In genomic region chr14:77320238-77320935, GRCh38 we compare ENCODE assay signal across 8 cellular contexts. TPM values are rescaled to one million over a fixed set of nuclear protein-coding genes. Genes with fewer than 3 reads are reported as not detected.
DNase-seq lines count a peak whose midpoint lies in the region; ATAC-seq, FAIRE-seq and TF ChIP-seq lines count a peak whose summit lies in the region.

A gene with protein sequence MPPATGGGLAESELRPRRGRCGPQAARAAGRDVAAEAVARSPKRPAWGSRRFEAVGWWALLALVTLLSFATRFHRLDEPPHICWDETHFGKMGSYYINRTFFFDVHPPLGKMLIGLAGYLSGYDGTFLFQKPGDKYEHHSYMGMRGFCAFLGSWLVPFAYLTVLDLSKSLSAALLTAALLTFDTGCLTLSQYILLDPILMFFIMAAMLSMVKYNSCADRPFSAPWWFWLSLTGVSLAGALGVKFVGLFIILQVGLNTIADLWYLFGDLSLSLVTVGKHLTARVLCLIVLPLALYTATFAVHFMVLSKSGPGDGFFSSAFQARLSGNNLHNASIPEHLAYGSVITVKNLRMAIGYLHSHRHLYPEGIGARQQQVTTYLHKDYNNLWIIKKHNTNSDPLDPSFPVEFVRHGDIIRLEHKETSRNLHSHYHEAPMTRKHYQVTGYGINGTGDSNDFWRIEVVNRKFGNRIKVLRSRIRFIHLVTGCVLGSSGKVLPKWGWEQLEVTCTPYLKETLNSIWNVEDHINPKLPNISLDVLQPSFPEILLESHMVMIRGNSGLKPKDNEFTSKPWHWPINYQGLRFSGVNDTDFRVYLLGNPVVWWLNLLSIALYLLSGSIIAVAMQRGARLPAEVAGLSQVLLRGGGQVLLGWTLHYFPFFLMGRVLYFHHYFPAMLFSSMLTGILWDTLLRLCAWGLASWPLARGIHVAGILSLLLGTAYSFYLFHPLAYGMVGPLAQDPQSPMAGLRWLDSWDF (minus strand): TSS chr14:77320883. CDS start chr14:77320681, 202 bp downstream.

- peak; percentile 54 for TF ChIP-seq RAD21 in HepG2 (CRISPR knock-in tag; IDR thresholded peaks at IDR 0.05)

- in situ Hi-C loops in HepG2 (cut with HindIII; ENCODE audit: extremely low pct_ligation_motif_present, low pct_unique_long_range_greater_than_20kb) = no loop called here

- intact Hi-C loops in HepG2 (cut with micrococcal nuclease; ENCODE audit: unreplicated experiment) = loop anchor here (1.0 to 5.0 kb wide), 3 partner anchors 17 to 137 kb away; partner anchors contain the start of genes AHSA1, SAMD15, TMED8 and VIPAS39

- no peaks in the 10 kb centered on the region for H3K9me3 ChIP-seq in HepG2 (ENCODE audit: low read length)

- WGBS in HepG2 (ENCODE audit: low lambda C conversion rate) = under 1% methylated on average over 22 of the region's 69 CpGs

- TF ChIP-seq EP300 in HepG2 (IDR thresholded peaks at IDR 0.05; ENCODE audit: low read depth in 2 of 2, low read length in 2 of 2) (no peak), HepG2 (CRISPR knock-in tag; IDR thresholded peaks at IDR 0.05; ENCODE audit: borderline replicate concordance) (no peak)

- peaks cover 80% of the 10 kb centered on the region for H3K4me1 ChIP-seq in HepG2 (ENCODE audit: insufficient read depth, low read length)

- H3K36me3 ChIP-seq in HepG2 (replicated peaks in 1 of 2; ENCODE audit: control insufficient read depth in 1 of 2, insufficient read depth in 2 of 2, low read length in 2 of 2) = no peaks in the 10 kb centered on the region

- no peaks in the 10 kb centered on the region for H4K20me1 ChIP-seq in HepG2 (ENCODE audit: insufficient read depth, low read length)

- H3K27ac ChIP-seq in C4-2B = peak within 1 kb of the TSS; percentile 86
- H3K27ac ChIP-seq in HepG2 (ENCODE audit: extremely low read length, insufficient read depth, low read length) = peak within 1 kb of the TSS; percentile 96

- FAIRE-seq in HepG2 (lab: Jason Lieb, UNC) = peak; percentile 55

- peak in 1 of 2 experiments; percentile 78; a peak in 3 of 4 replicates for TF ChIP-seq POLR2A in HepG2 (IDR thresholded peaks at IDR 0.05; ENCODE audit: insufficient read depth in 1 of 2, low read depth in 2 of 2, low read length in 2 of 2)

- no peak; the same call in 1 of the 2 replicates for TF ChIP-seq CTCF in C4-2B (conservative IDR thresholded peaks at IDR 0.05)
- TF ChIP-seq CTCF in HepG2 (CRISPR knock-in tag; IDR thresholded peaks at IDR 0.05) = peak; percentile 32; the same call in 1 of the 2 replicates

- H3K79me2 ChIP-seq in HepG2 (ENCODE audit: insufficient read depth, low read length) = peaks cover 41% of the 10 kb centered on the region

- POLR2A ChIA-PET in HepG2 (lab: Yijun Ruan, JAX) = interaction anchor here (1.0 to 3.1 kb wide), 12 partner anchors 10 to 138 kb away, joined by 3 to 37 read pairs (median 6); partner anchors contain the start of genes AHSA1, SAMD15, TMED8 and VIPAS39

- H3K9ac ChIP-seq in HepG2 (ENCODE audit: insufficient read depth, low read depth, low read length) = peak within 1 kb of the TSS; percentile 93

- BruUV-seq in HepG2 (replicated peaks; lab: Mats Ljungman, UMichigan) = no TSS peak

- H2AFZ ChIP-seq in HepG2 (ENCODE audit: low read length) = no peak within 1 kb of the TSS

- CTCF ChIA-PET in HepG2 (lab: Yijun Ruan, JAX; ENCODE audit: low intra/inter-chr PET ratio, low total read pairs) = no interaction called here

- peak within 1 kb of the TSS; percentile 79 to 93 (median 90) for H3K4me3 ChIP-seq in HepG2 (replicated peaks in 1 of 3; ENCODE audit: insufficient read depth in 1 of 3, low read depth in 2 of 3, low read length in 3 of 3)

- peak; percentile 64 for ATAC-seq in GM19324 (IDR thresholded peaks at IDR 0.05; ENCODE audit: low FRiP score, unreplicated experiment)
- ATAC-seq in HG03469 (IDR thresholded peaks at IDR 0.05; ENCODE audit: unreplicated experiment) = peak; percentile 46
- ATAC-seq in HepG2 = peak; percentile 83

- no peaks in the 10 kb centered on the region for H3K27me3 ChIP-seq in HepG2 (ENCODE audit: control insufficient read depth in 1 of 2, insufficient read depth in 2 of 2, low read length in 2 of 2)

- H3K4me2 ChIP-seq in HepG2 (ENCODE audit: low read depth, low read length) = peak within 1 kb of the TSS; percentile 91

- DNase-seq in NCI-H748 (lab: John Stamatoyannopoulos, UW; ENCODE audit: unreplicated experiment) (peak; percentile 94), dermis blood vessel endothelial cell (peak; percentile 93), HepG2 (ENCODE audit: low spot score) (peak; percentile 88)
- DNase-seq in activated CD4-positive, alpha-beta T cell treated with anti-CD3 and anti-CD28 coated beads, Interleukin-2, amount 50 U/mL, for 4 hours = peak; percentile 89 to 90
- peak; percentile 93 for DNase-seq in stimulated activated CD4-positive, alpha-beta T cell treated with anti-CD3 and anti-CD28 coated beads, Interleukin-4, amount 100 ng/mL, for 24 hours

TF ChIP-seq in HepG2, 621 proteins besides CTCF, POLR2A, EP300 and RAD21 (continues in another document):
- no peak for TF ChIP-seq THYN1 (CRISPR knock-in tag; IDR thresholded peaks at IDR 0.05; ENCODE audit: borderline replicate concordance, low read depth)
- no peak; the same call in 1 of the 2 replicates for TF ChIP-seq RFXAP (CRISPR knock-in tag; IDR thresholded peaks at IDR 0.05; ENCODE audit: borderline replicate concordance)
- TF ChIP-seq HOXA7 (CRISPR knock-in tag; IDR thresholded peaks at IDR 0.05) = no peak
- no peak; the same call in 1 of the 2 replicates for TF ChIP-seq KDM5B (CRISPR knock-in tag; IDR thresholded peaks at IDR 0.05; ENCODE audit: borderline replicate concordance)
- TF ChIP-seq STAG1 (CRISPR knock-in tag; IDR thresholded peaks at IDR 0.05) = no peak
- TF ChIP-seq, protein P1, sequence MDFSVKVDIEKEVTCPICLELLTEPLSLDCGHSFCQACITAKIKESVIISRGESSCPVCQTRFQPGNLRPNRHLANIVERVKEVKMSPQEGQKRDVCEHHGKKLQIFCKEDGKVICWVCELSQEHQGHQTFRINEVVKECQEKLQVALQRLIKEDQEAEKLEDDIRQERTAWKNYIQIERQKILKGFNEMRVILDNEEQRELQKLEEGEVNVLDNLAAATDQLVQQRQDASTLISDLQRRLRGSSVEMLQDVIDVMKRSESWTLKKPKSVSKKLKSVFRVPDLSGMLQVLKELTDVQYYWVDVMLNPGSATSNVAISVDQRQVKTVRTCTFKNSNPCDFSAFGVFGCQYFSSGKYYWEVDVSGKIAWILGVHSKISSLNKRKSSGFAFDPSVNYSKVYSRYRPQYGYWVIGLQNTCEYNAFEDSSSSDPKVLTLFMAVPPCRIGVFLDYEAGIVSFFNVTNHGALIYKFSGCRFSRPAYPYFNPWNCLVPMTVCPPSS (IDR thresholded peaks at IDR 0.05) = no peak
- no peak for TF ChIP-seq MTA3 (CRISPR knock-in tag; IDR thresholded peaks at IDR 0.05)
- TF ChIP-seq ZNF337 (CRISPR knock-in tag; IDR thresholded peaks at IDR 0.05; ENCODE audit: borderline replicate concordance, low read depth) = no peak
- TF ChIP-seq ZNF549 (CRISPR knock-in tag; IDR thresholded peaks at IDR 0.05) = 0 out of 2 replicates have a peak, but pooled peaks have one; percentile 31
- no peak for TF ChIP-seq TCF12 (IDR thresholded peaks at IDR 0.05)
- TF ChIP-seq TCF12 (CRISPR knock-in tag; IDR thresholded peaks at IDR 0.05) = peak; percentile 45; the same call in 1 of the 2 replicates
- no peak for TF ChIP-seq EED (CRISPR knock-in tag; IDR thresholded peaks at IDR 0.05)
- TF ChIP-seq ZHX1 (CRISPR knock-in tag; IDR thresholded peaks at IDR 0.05; ENCODE audit: low read depth) = no peak; the same call in 1 of the 2 replicates

RNA-seq across cellular contexts. Expression of the gene that starts here (rescaled TPM):
- total RNA-seq in dermis blood vessel endothelial cell (8.5 and 14.7 TPM in 2 replicates), HepG2 (2016; rRNA removed; fragmentation: Illumina TruSeq; extraction: Trizol) (7.9 and 15.9 TPM in 2 replicates)
- 4.5 and 5.3 TPM in 2 replicates for total RNA-seq in HepG2 (2016; cell fraction: cytosol; rRNA removed; fragmentation: Illumina TruSeq; extraction: Trizol; ENCODE audit: low read depth)
- 5.7 and 18.9 TPM in 2 replicates for total RNA-seq in HepG2 (2016; cell fraction: insoluble cytoplasmic fraction; rRNA removed; fragmentation: Illumina TruSeq; extraction: Trizol)
- 5.6 and 9.7 TPM in 2 replicates for total RNA-seq in HepG2 (2016; cell fraction: membrane; rRNA removed; fragmentation: Illumina TruSeq; extraction: Trizol)
- total RNA-seq in HepG2 (2016; cell fraction: nucleus; rRNA removed; fragmentation: Illumina TruSeq; extraction: Trizol) = 26.2 and 26.6 TPM in 2 replicates
- 15.3 and 17.7 TPM in 2 replicates for polyA plus RNA-seq in HepG2 (2011; rRNA removed)
- polyA plus RNA-seq in HepG2 (2011; cell fraction: cytosol; rRNA removed) = 5.3 and 6.1 TPM in 2 replicates
- polyA plus RNA-seq in HepG2 (2011; cell fraction: nucleus; rRNA removed) = 104 and 129 TPM in 2 replicates
- 10.4 and 12.2 TPM in 2 replicates for polyA plus RNA-seq in HepG2 (2012)
- 5.4 and 5.6 TPM in 2 replicates for polyA plus RNA-seq in HepG2 (2016; cell fraction: cytosol; fragmentation: Illumina TruSeq; extraction: Trizol; ENCODE audit: low read depth)
- 10.3 and 13.4 TPM in 2 replicates for polyA plus RNA-seq in HepG2 (2016; cell fraction: insoluble cytoplasmic fraction; fragmentation: Illumina TruSeq; extraction: Trizol; ENCODE audit: low read depth)
- 8.1 and 9.6 TPM in 2 replicates for polyA plus RNA-seq in HepG2 (2016; cell fraction: membrane; fragmentation: Illumina TruSeq; extraction: Trizol; ENCODE audit: low read depth)
- 96.8 and 106 TPM in 2 replicates for polyA plus RNA-seq in HepG2 (2016; cell fraction: nucleus; fragmentation: Illumina TruSeq; extraction: Trizol; ENCODE audit: insufficient read depth, low read depth)
- 34.5 and 36.8 TPM in 2 replicates for polyA minus RNA-seq in HepG2 (2011; rRNA and poly(A)+ RNA removed; ENCODE audit: low replicate concordance)
- 6.0 and 8.1 TPM in 2 replicates for polyA minus RNA-seq in HepG2 (2011; cell fraction: cytosol; rRNA and poly(A)+ RNA removed)
- 38.1 and 42.3 TPM in 2 replicates for polyA minus RNA-seq in HepG2 (2011; cell fraction: nucleus; rRNA and poly(A)+ RNA removed)

Comparison
In these comparisons a context has a peak if more than half of its experiments do, and no peak if none do; other contexts are left out.
1. Peak in every context shown above with its lines: DNase-seq, ATAC-seq, H3K4me3 ChIP-seq and H3K27ac ChIP-seq.